9 cellular contexts compared by ENCODE assay signal in genomic region chr2:3651686-3652516, GRCh38. TPM values are rescaled to one million over a fixed set of nuclear protein-coding genes. Genes with fewer than 3 reads are reported as not detected.
DNase-seq lines count a peak whose midpoint lies in the region; FAIRE-seq and TF ChIP-seq lines count a peak whose summit lies in the region.
"Had no signal": no experiment of that assay in that cellular context is flagged by ENCODE, and none has a peak within 500 bp of the region (broad histone marks: within the 10 kb centered on the region; RNA-seq: fewer than 3 reads in every experiment).

No MANE protein-coding gene starts in this region.

- H3K4me2 ChIP-seq in keratinocyte (ENCODE audit: control insufficient read depth, extremely low read depth, insufficient read depth, low read depth, low read length) = peak overlapping the region; percentile 75

- TF ChIP-seq CTCF in VCaP (conservative IDR thresholded peaks at IDR 0.05) (no peak), breast epithelium (IDR thresholded peaks at IDR 0.05) (no peak), keratinocyte (optimal IDR thresholded peaks at IDR 0.05 in 1 of 3, IDR thresholded peaks at IDR 0.05 in 1 of 3, conservative IDR thresholded peaks at IDR 0.05 in 1 of 3; ENCODE audit: extremely low read depth in 1 of 3, insufficient read depth in 2 of 3, low read length in 3 of 3) (no peak)

- H3K27ac ChIP-seq in VCaP (peak overlapping the region; percentile 91), breast epithelium (peak overlapping the region; percentile 50 to 87), keratinocyte (ENCODE audit: control insufficient read depth, insufficient read depth, low read length) (no peak overlapping the region)

- DNase-seq in G401 (ENCODE audit: low spot score) (peak; percentile 70), H7 (peak; percentile 95), MV-4-11 (lab: John Stamatoyannopoulos, UW) (peak; percentile 28), breast epithelium (ENCODE audit: low spot score in 2 of 2) (peak in 1 of 2 donors; percentile 26), keratinocyte (ENCODE audit: low read depth, low spot score) (no peak), MG63 (no peak)
- peak; percentile 53 to 60 for DNase-seq in stimulated activated CD4-positive, alpha-beta T cell treated with anti-CD3 and anti-CD28 coated beads, Interleukin-15, amount 100 ng/mL, for 48 hours (ENCODE audit: low read depth in 2 of 2)

- H3K27me3 ChIP-seq in H7 (ENCODE audit: control insufficient read depth, insufficient read depth, low read length) (no peaks in the 10 kb centered on the region; the same call in 1 of the 2 replicates), breast epithelium (no peaks in the 10 kb centered on the region), keratinocyte (ENCODE audit: control insufficient read depth, extremely low read depth, insufficient read depth, low read length) (peaks cover 7% of the 10 kb centered on the region), MG63 (no peaks in the 10 kb centered on the region)

- peak overlapping the region; percentile 68 for H2AFZ ChIP-seq in keratinocyte (ENCODE audit: control insufficient read depth, low read length)

- intact Hi-C loops in breast epithelium (cut with DNase I; ENCODE audit: low total_unique reads) = no loop called here

- no peaks in the 10 kb centered on the region for H3K9me1 ChIP-seq in keratinocyte (ENCODE audit: control insufficient read depth, extremely low read depth, insufficient read depth, low read length)

- H3K9me3 ChIP-seq in breast epithelium (no peaks in the 10 kb centered on the region), keratinocyte (ENCODE audit: control insufficient read depth, low read depth, low read length) (no peaks in the 10 kb centered on the region), MG63 (no peaks in the 10 kb centered on the region)

- H3K4me1 ChIP-seq in breast epithelium (no peaks in the 10 kb centered on the region), keratinocyte (ENCODE audit: control insufficient read depth, extremely low read depth, insufficient read depth, low read length) (peaks cover 7% of the 10 kb centered on the region)

- H3K36me3 ChIP-seq in H7 (replicated peaks; ENCODE audit: control insufficient read depth, insufficient read depth, low read length) = no peaks in the 10 kb centered on the region
- H3K36me3 ChIP-seq in breast epithelium = no peaks in the 10 kb centered on the region
- no peaks in the 10 kb centered on the region for H3K36me3 ChIP-seq in keratinocyte (ENCODE audit: control insufficient read depth in 2 of 2, extremely low read depth in 1 of 2, insufficient read depth in 2 of 2, low read length in 2 of 2)
- no peaks in the 10 kb centered on the region for H3K36me3 ChIP-seq in MG63

- dilution Hi-C loops in keratinocyte (cut with MboI; ENCODE audit: extremely low pct_ligation_motif_present, low sequenced_read_pairs) = no loop called here

- no peaks in the 10 kb centered on the region for H3K79me2 ChIP-seq in keratinocyte (ENCODE audit: control insufficient read depth, insufficient read depth, low read length)

- peak overlapping the region; percentile 28 for H3K9ac ChIP-seq in keratinocyte (ENCODE audit: control insufficient read depth, extremely low read depth, insufficient read depth, low read length)

- H3K4me3 ChIP-seq in H7 (ENCODE audit: insufficient read depth, low read depth, low read length) = peak overlapping the region; percentile 27
- peak overlapping the region in 2 of 3 donors; percentile 41 to 62 for H3K4me3 ChIP-seq in breast epithelium
- H3K4me3 ChIP-seq in keratinocyte (ENCODE audit: control insufficient read depth in 2 of 3, extremely low read depth in 1 of 3, insufficient read depth in 2 of 3, low read depth in 1 of 3, low read length in 3 of 3) = peak overlapping the region in 1 of 3 experiments; percentile 46
- H3K4me3 ChIP-seq in MG63 = no peak overlapping the region

- H4K20me1 ChIP-seq in keratinocyte (ENCODE audit: control insufficient read depth, extremely low read depth, insufficient read depth, low read length) = no peaks in the 10 kb centered on the region

- in situ Hi-C loops in G401 (cut with HindIII; ENCODE audit: low sequenced_read_pairs) = no loop called here

- no peak for TF ChIP-seq POLR2A in breast epithelium (IDR thresholded peaks at IDR 0.05)

- FAIRE-seq in keratinocyte (lab: Jason Lieb, UNC) = no peak

RNA-seq across cellular contexts. Expression of gene ALLC, which starts 6.1 kb away (rescaled TPM):
- total RNA-seq in G401 (2014; rRNA removed; shearing (Covaris generic)) = not detected in 2 replicates
- total RNA-seq in H7 (2014; rRNA removed; shearing (Covaris generic)) = not detected in 2 replicates
- under 1 TPM in 1 of 3 donors, not detected in 2; 0.16 TPM for total RNA-seq in breast epithelium
- not detected in 3 replicates for polyA plus RNA-seq in keratinocyte
- polyA plus RNA-seq in keratinocyte (2011; ENCODE audit: low read depth) = not detected
- polyA plus RNA-seq in keratinocyte (2011; cell fraction: cytosol; rRNA removed) = not detected in 2 replicates
- not detected in 2 replicates for polyA plus RNA-seq in keratinocyte (2011; cell fraction: nucleus; rRNA removed)
- not detected in 2 replicates for polyA plus RNA-seq in keratinocyte (2012; ENCODE audit: low replicate concordance)
- not detected in 3 replicates for polyA minus RNA-seq in keratinocyte
- not detected for polyA minus RNA-seq in keratinocyte (2011; cell fraction: cytosol; rRNA and poly(A)+ RNA removed)
- not detected in 2 replicates for polyA minus RNA-seq in keratinocyte (2011; cell fraction: nucleus; rRNA and poly(A)+ RNA removed)
- not detected in 2 replicates for total RNA-seq in MG63 (2014; rRNA removed; shearing (Covaris generic); ENCODE audit: low replicate concordance)

RNA-seq across cellular contexts. Expression of gene DCDC2C, which starts 51.5 kb away (rescaled TPM):
- not detected in 2 replicates for total RNA-seq in G401 (2014; rRNA removed; shearing (Covaris generic))
- not detected in 2 replicates for total RNA-seq in H7 (2014; rRNA removed; shearing (Covaris generic))
- under 1 TPM; 0.33 to 0.59 (median 0.48) TPM for total RNA-seq in breast epithelium
- not detected in 3 replicates for polyA plus RNA-seq in keratinocyte
- polyA plus RNA-seq in keratinocyte (2011; ENCODE audit: low read depth) = not detected
- polyA plus RNA-seq in keratinocyte (2011; cell fraction: cytosol; rRNA removed) = not detected in 2 replicates
- not detected in 2 replicates for polyA plus RNA-seq in keratinocyte (2011; cell fraction: nucleus; rRNA removed)
- 0.27 TPM in 1 of 2 replicates, not detected in the other for polyA plus RNA-seq in keratinocyte (2012; ENCODE audit: low replicate concordance)
- not detected in 3 replicates for polyA minus RNA-seq in keratinocyte
- not detected for polyA minus RNA-seq in keratinocyte (2011; cell fraction: cytosol; rRNA and poly(A)+ RNA removed)
- not detected in 2 replicates for polyA minus RNA-seq in keratinocyte (2011; cell fraction: nucleus; rRNA and poly(A)+ RNA removed)
- not detected in 2 replicates for total RNA-seq in MG63 (2014; rRNA removed; shearing (Covaris generic); ENCODE audit: low replicate concordance)
- polyA plus RNA-seq: adipose tissue had no signal

RNA-seq across cellular contexts. Expression of gene COLEC11, which starts 57.0 kb away (rescaled TPM):
- 2.1 TPM in 1 of 2 replicates, not detected in the other for total RNA-seq in G401 (2014; rRNA removed; shearing (Covaris generic))
- 0.07 TPM in 1 of 2 replicates, not detected in the other for total RNA-seq in H7 (2014; rRNA removed; shearing (Covaris generic))
- total RNA-seq in breast epithelium = 1 to 10 TPM in 2 of 3 donors, under 1 TPM in 1; 0.33 to 1.9 (median 1.0) TPM
- not detected in 3 replicates for polyA plus RNA-seq in keratinocyte
- not detected for polyA plus RNA-seq in keratinocyte (2011; ENCODE audit: low read depth)
- polyA plus RNA-seq in keratinocyte (2011; cell fraction: cytosol; rRNA removed) = not detected in 2 replicates
- not detected in 2 replicates for polyA plus RNA-seq in keratinocyte (2011; cell fraction: nucleus; rRNA removed)
- 0.58 TPM in 1 of 2 replicates, not detected in the other for polyA plus RNA-seq in keratinocyte (2012; ENCODE audit: low replicate concordance)
- not detected in 3 replicates for polyA minus RNA-seq in keratinocyte
- not detected for polyA minus RNA-seq in keratinocyte (2011; cell fraction: cytosol; rRNA and poly(A)+ RNA removed)
- polyA minus RNA-seq in keratinocyte (2011; cell fraction: nucleus; rRNA and poly(A)+ RNA removed) = not detected in 2 replicates
- total RNA-seq in MG63 (2014; rRNA removed; shearing (Covaris generic); ENCODE audit: low replicate concordance) = 2.1 TPM in 1 of 2 replicates, not detected in the other

Comparison
In these comparisons a context has a peak if more than half of its experiments do, and no peak if none do; other contexts are left out.
1. DNase-seq: peak in G401 (single experiment), H7 (single experiment), MV-4-11 (single experiment) and stimulated activated CD4-positive, alpha-beta T cell treated with anti-CD3 and anti-CD28 coated beads, Interleukin-15, amount 100 ng/mL, for 48 hours (2 of 2); none in keratinocyte (single experiment) and MG63 (single experiment).